ENCODE assay signal across 8 cellular contexts in the genomic region with DNA sequence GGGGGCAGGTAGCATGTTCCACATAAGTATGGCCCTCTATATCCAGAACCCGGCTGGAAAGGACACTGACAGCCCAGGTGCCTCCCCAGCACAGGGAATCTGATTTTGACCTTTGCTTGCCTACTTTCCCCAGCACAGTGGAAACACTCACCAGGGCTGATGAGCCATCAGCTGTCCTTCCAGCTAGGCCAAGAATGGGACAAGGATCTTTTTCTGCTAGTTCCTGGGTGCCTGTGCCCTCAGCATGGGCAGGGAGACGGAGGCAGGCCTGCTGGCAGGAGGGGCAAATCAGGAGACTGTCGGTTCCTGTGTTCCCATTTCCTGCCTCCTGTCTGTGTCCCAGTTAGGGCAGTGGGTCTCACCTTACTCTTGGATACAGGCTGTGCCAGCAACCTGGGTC. TPM values are rescaled to one million over a fixed set of nuclear protein-coding genes. Genes with fewer than 3 reads are reported as not detected.
DNase-seq lines count a peak whose midpoint lies in the region; ATAC-seq, FAIRE-seq and TF ChIP-seq lines count a peak whose summit lies in the region.

No MANE protein-coding gene starts in this region.

- no peak overlapping the region for H3K56ac ChIP-seq in H1 (replicated peaks; ENCODE audit: insufficient read length, low read depth, low read length)

- H3F3A ChIP-seq in Loucy (ENCODE audit: low read depth) = peaks cover 7% of the 10 kb centered on the region

- CTCF ChIA-PET in CD8-positive, alpha-beta memory T cell (lab: Charles Lee) = interaction anchor here (0.9 to 8.3 kb wide), 8 partner anchors 9 to 41 kb away, joined by 3 to 62 read pairs (median 6); no protein-coding TSS in a partner anchor
- CTCF ChIA-PET in H1 (lab: Charles Lee; ENCODE audit: partially characterized antibody) = interaction anchor here (0.9 to 6.5 kb wide), 8 partner anchors 15 to 118 kb away, joined by 3 to 84 read pairs (median 5); no protein-coding TSS in a partner anchor

- 69% methylated on average over 3 of the region's 3 CpGs; no CpG with 5 or more reads in 1 of the 2 experiments for WGBS in H1 (ENCODE audit: extremely low coverage in 1 of 2, insufficient coverage in 1 of 2, insufficient read length in 1 of 2, insufficient replicate concordance in 2 of 2, low coverage in 1 of 2, low lambda C conversion rate in 2 of 2, missing lambda C conversion rate in 1 of 2), 2 experiments

- no peak for TF ChIP-seq RAD21 in H1 (IDR thresholded peaks at IDR 0.05 in 1 of 2, conservative IDR thresholded peaks at IDR 0.05 in 1 of 2; ENCODE audit: low read depth in 2 of 2, low read length in 2 of 2)

- H3K9ac ChIP-seq in Loucy (ENCODE audit: low read depth, low read length, poor library complexity, severe bottlenecking) = peak overlapping the region; percentile 90
- peak overlapping the region in 2 of 4 experiments; percentile 5 to 70; a peak in 4 of 7 replicates for H3K9ac ChIP-seq in H1 (replicated peaks in 1 of 4; ENCODE audit: extremely low read depth in 1 of 4, low read depth in 3 of 4, low read length in 3 of 4)

- H2BK12ac ChIP-seq in H1 (ENCODE audit: low read depth, low read length) = no peak overlapping the region

- peak overlapping the region; percentile 92 to 99 (median 96) for H3K27ac Mint-ChIP-seq in CD8-positive, alpha-beta memory T cell
- peak overlapping the region in 1 of 3 experiments; percentile 62 for H3K27ac Mint-ChIP-seq in nephron

- no peak overlapping the region for H3K18ac ChIP-seq in H1 (ENCODE audit: extremely low read depth, low read length)

- peaks cover 78% of the 10 kb centered on the region for H3K4me1 ChIP-seq in CD8-positive, alpha-beta memory T cell (ENCODE audit: insufficient read depth, low read length)
- peaks cover 41% of the 10 kb centered on the region for H3K4me1 ChIP-seq in Loucy (ENCODE audit: insufficient read depth, low read length, poor library complexity, severe bottlenecking)
- H3K4me1 ChIP-seq in H1 (replicated peaks in 1 of 4; ENCODE audit: control insufficient read depth in 3 of 4, insufficient read depth in 4 of 4, low read length in 3 of 4) = peaks cover 8 to 19% (median 13%) of the 10 kb centered on the region in 4 experiments

- H2BK120ac ChIP-seq in H1 (replicated peaks; ENCODE audit: low read depth, low read length) = no peak overlapping the region

- TF ChIP-seq CTCF in Loucy (conservative IDR thresholded peaks at IDR 0.05; ENCODE audit: low read length) (no peak), H1 (IDR thresholded peaks at IDR 0.05; ENCODE audit: control extremely low read depth in 1 of 3, insufficient read depth in 1 of 3, low read depth in 1 of 3, low read length in 3 of 3) (no peak), nephron (IDR thresholded peaks at IDR 0.05; ENCODE audit: unreplicated experiment in 3 of 3) (no peak)

- peaks cover 7 to 39% (median 10%) of the 10 kb centered on the region in 3 donors for H3K36me3 Mint-ChIP-seq in CD8-positive, alpha-beta memory T cell
- no peaks in the 10 kb centered on the region for H3K36me3 Mint-ChIP-seq in nephron (ENCODE audit: low read depth)

- H3K23ac ChIP-seq in H1 (ENCODE audit: insufficient read length) = no peak overlapping the region

- TF ChIP-seq POLR2A in H1 (IDR thresholded peaks at IDR 0.05; ENCODE audit: control extremely low read depth in 1 of 2, low read depth in 2 of 2, low read length in 2 of 2) = no peak

- no peak overlapping the region for H2BK15ac ChIP-seq in H1 (ENCODE audit: low read length)

- peak overlapping the region; percentile 84 to 99 (median 97) for H3K4me3 Mint-ChIP-seq in CD8-positive, alpha-beta memory T cell
- peak overlapping the region; percentile 70 to 85 (median 80) for H3K4me3 Mint-ChIP-seq in nephron

- H3K79me2 ChIP-seq in Loucy (ENCODE audit: insufficient read depth, low read length) (peaks cover 61% of the 10 kb centered on the region), H1 (ENCODE audit: control insufficient read depth in 1 of 2, insufficient read depth in 2 of 2, low read length in 2 of 2) (peaks cover 0 to 45% of the 10 kb centered on the region in 2 experiments; a peak in 2 of 4 replicates)

- intact Hi-C loops in sciatic nerve (cut with DNase I) = no loop called here

- H2AFZ ChIP-seq in Loucy (ENCODE audit: low read length) (no peak overlapping the region), H1 (ENCODE audit: low read length) (no peak overlapping the region)

- no peaks in the 10 kb centered on the region for H3K36me3 ChIP-seq in CD8-positive, alpha-beta memory T cell (ENCODE audit: insufficient read depth, low read length)
- H3K36me3 ChIP-seq in Loucy (ENCODE audit: insufficient read depth, low read length) (no peaks in the 10 kb centered on the region), H1 (ENCODE audit: control insufficient read depth in 2 of 4, insufficient read depth in 4 of 4, low read length in 3 of 4) (no peaks in the 10 kb centered on the region)

- H3K4ac ChIP-seq in H1 (replicated peaks; ENCODE audit: insufficient read length, low read depth, low read length) = no peak overlapping the region

- H2BK20ac ChIP-seq in H1 (ENCODE audit: low read length) = no peak overlapping the region

- peak overlapping the region; percentile 97 for H3K4me2 ChIP-seq in Loucy (ENCODE audit: low read depth, low read length, poor library complexity, severe bottlenecking)
- peak overlapping the region; percentile 80 to 83 for H3K4me2 ChIP-seq in H1 (ENCODE audit: insufficient read depth in 1 of 2, low read depth in 2 of 2, low read length in 2 of 2)

- H3K23me2 ChIP-seq in H1 (ENCODE audit: low read depth, low read length) = peaks cover 11% of the 10 kb centered on the region; the same call in 1 of the 2 replicates

- peak overlapping the region; percentile 68 for H3K4me3 ChIP-seq in CD8-positive, alpha-beta memory T cell (ENCODE audit: low read length)
- peak overlapping the region; percentile 95 for H3K4me3 ChIP-seq in Loucy (ENCODE audit: low read length, poor library complexity, severe bottlenecking)
- H3K4me3 ChIP-seq in H1 (ENCODE audit: extremely low read depth in 1 of 4, insufficient read depth in 2 of 4, low read depth in 3 of 4, low read length in 4 of 4) = peak overlapping the region; percentile 59 to 82 (median 68); a peak in 6 of 8 replicates

- peak overlapping the region; percentile 68 for H3K27ac ChIP-seq in CD8-positive, alpha-beta memory T cell (ENCODE audit: low read depth, low read length)
- H3K27ac ChIP-seq in H1 (ENCODE audit: low read depth, low read length) = no peak overlapping the region

- no peak overlapping the region for H4K8ac ChIP-seq in H1 (ENCODE audit: extremely low read depth, insufficient read depth, low read length)

- DNase-seq in CD8-positive, alpha-beta memory T cell = no peak
- no peak for DNase-seq in H1 (ENCODE audit: low read depth in 1 of 2, low spot score in 2 of 2)
- DNase-seq in COR-L47 (lab: John Stamatoyannopoulos, UW) = no peak
- DNase-seq in SHP77 treated with DMSO at 0.1 percent for 48 hours (lab: John Stamatoyannopoulos, UW) = no peak
- DNase-seq in sciatic nerve (ENCODE audit: low spot score) = no peak

- H3K79me1 ChIP-seq in H1 (ENCODE audit: low read depth, low read length) = peaks cover 10% of the 10 kb centered on the region

- H3K4me1 Mint-ChIP-seq in CD8-positive, alpha-beta memory T cell = peaks cover 72 to 85% (median 84%) of the 10 kb centered on the region in 3 donors
- H3K4me1 Mint-ChIP-seq in nephron = peaks cover 18% of the 10 kb centered on the region

- H4K91ac ChIP-seq in H1 (replicated peaks; ENCODE audit: insufficient read length, low read length) = no peak overlapping the region

- no peak for ATAC-seq in HG03457 (IDR thresholded peaks at IDR 0.05; ENCODE audit: unreplicated experiment)
- no peak for ATAC-seq in sciatic nerve

- no peak overlapping the region for H3K14ac ChIP-seq in H1 (ENCODE audit: insufficient read length)

- H3K9me3 Mint-ChIP-seq in CD8-positive, alpha-beta memory T cell = no peaks in the 10 kb centered on the region
- no peaks in the 10 kb centered on the region for H3K9me3 Mint-ChIP-seq in nephron

- TF ChIP-seq EP300 in H1 (IDR thresholded peaks at IDR 0.05; ENCODE audit: borderline replicate concordance in 1 of 2, low read depth in 2 of 2, low read length in 2 of 2) = no peak

- no peaks in the 10 kb centered on the region for H3K9me2 ChIP-seq in Loucy (replicated peaks; ENCODE audit: low read depth, low read length)

- no peak for FAIRE-seq in H1 (lab: Jason Lieb, UNC)

- H4K5ac ChIP-seq in H1 (ENCODE audit: insufficient read length, low read depth, low read length) = no peak overlapping the region

- H3K27me3 ChIP-seq in CD8-positive, alpha-beta memory T cell (ENCODE audit: insufficient read depth, low read length, poor library complexity, severe bottlenecking) = no peaks in the 10 kb centered on the region
- H3K27me3 ChIP-seq in Loucy (ENCODE audit: insufficient read depth, low read length, poor library complexity, severe bottlenecking) = no peaks in the 10 kb centered on the region
- no peaks in the 10 kb centered on the region; a peak in 2 of 7 replicates for H3K27me3 ChIP-seq in H1 (replicated peaks in 1 of 4; ENCODE audit: control insufficient read depth in 3 of 4, extremely low read depth in 1 of 4, insufficient read depth in 3 of 4, low read length in 3 of 4)

- POLR2A ChIA-PET in CD8-positive, alpha-beta memory T cell (lab: Charles Lee) = interaction anchor here (0.5 to 4.5 kb wide), 7 partner anchors 12 to 124 kb away, joined by 3 to 28 read pairs (median 5); partner anchors contain the start of gene MED7
- POLR2A ChIA-PET in H1 (lab: Charles Lee; ENCODE audit: partially characterized antibody) = interaction anchor here (0.6 to 1.5 kb wide), 4 partner anchors 9 to 682 kb away, joined by 3 to 4 read pairs (median 3); no protein-coding TSS in a partner anchor

- H3K9me3 ChIP-seq in CD8-positive, alpha-beta memory T cell (ENCODE audit: low read length) = no peaks in the 10 kb centered on the region
- H3K9me3 ChIP-seq in Loucy (ENCODE audit: insufficient read depth, low read depth, low read length) (no peaks in the 10 kb centered on the region), H1 (ENCODE audit: insufficient read depth in 2 of 2, low read depth in 1 of 2, low read length in 1 of 2) (no peaks in the 10 kb centered on the region)

- no peak overlapping the region for H2AK5ac ChIP-seq in H1 (ENCODE audit: low read depth, low read length)

- H4K20me1 ChIP-seq in Loucy (ENCODE audit: insufficient read depth, low read length, poor library complexity, severe bottlenecking) (peaks cover 10% of the 10 kb centered on the region), H1 (replicated peaks in 1 of 2; ENCODE audit: control insufficient read depth in 1 of 2, insufficient read depth in 2 of 2, low read length in 2 of 2) (peaks cover 3 to 13% of the 10 kb centered on the region in 2 experiments)

- H3K27me3 Mint-ChIP-seq in CD8-positive, alpha-beta memory T cell = peaks cover 0 to 2% of the 10 kb centered on the region in 2 donors
- H3K27me3 Mint-ChIP-seq in nephron (ENCODE audit: low read depth) = peaks cover 33% of the 10 kb centered on the region

- no peak overlapping the region for H2BK5ac ChIP-seq in H1 (ENCODE audit: low read depth, low read length)

RNA-seq across cellular contexts. Expression of gene CYFIP2, which starts 1.1 kb away (rescaled TPM):
- 100 to 1,000 TPM; 239 to 259 TPM for total RNA-seq in CD8-positive, alpha-beta memory T cell
- polyA plus RNA-seq in CD8-positive, alpha-beta memory T cell = 534 TPM
- 80.6 and 85.3 TPM in 2 replicates for total RNA-seq in H1 (2021; fragmentation: NEBNext Ultra II Directional; extraction: Animal tissue kit (Norgen Biotek cat#: 25700))
- 45.1 and 60.6 TPM in 2 replicates for polyA plus RNA-seq in H1 (2011; rRNA removed)
- polyA plus RNA-seq in H1 (2011; cell fraction: cytosol; rRNA removed) = 47.8 TPM
- 106 TPM for polyA plus RNA-seq in H1 (2011; cell fraction: nucleus; rRNA removed)
- polyA plus RNA-seq in H1 (2012, experiment 1 of 2) = 57.8 to 92.7 TPM (median 86.3 TPM) in 4 replicates
- 47.4 TPM for polyA plus RNA-seq in H1 (2012, experiment 2 of 2)
- polyA plus RNA-seq in H1 (2013, experiment 1 of 2) = 56.3 TPM
- polyA plus RNA-seq in H1 (2013, experiment 2 of 2) = 50.6 TPM
- 99.5 and 101 TPM in 2 replicates for polyA minus RNA-seq in H1 (2011; rRNA and poly(A)+ RNA removed)
- polyA minus RNA-seq in H1 (2011; cell fraction: cytosol; rRNA and poly(A)+ RNA removed) = 47.6 TPM
- polyA minus RNA-seq in H1 (2011; cell fraction: nucleus; rRNA and poly(A)+ RNA removed) = 98.7 TPM
- 23.6 TPM for total RNA-seq in sciatic nerve
